21 cellular contexts compared by ENCODE assay signal in genomic region chr14:59217011-59217410, GRCh38.
"Had no signal": no experiment of that assay in that cellular context is flagged by ENCODE, and none has a peak within 500 bp of the region (broad histone marks: within the 10 kb centered on the region; RNA-seq: fewer than 3 reads in every experiment).

No MANE protein-coding gene starts in this region.

- DNase-seq: activated CD4-positive, alpha-beta T cell treated with anti-CD3 and anti-CD28 coated beads, Interleukin-2, amount 50 U/mL, for 48 hours; activated CD4-positive, CD25-positive, alpha-beta regulatory T cell treated with anti-CD3 and anti-CD28 coated beads, Interleukin-2, amount 50 U/mL, for 72 hours; activated CD8-positive, alpha-beta memory T cell treated with anti-CD3 and anti-CD28 coated beads, Interleukin-2, amount 10 ng/mL, durations not matched to agents 7 days and 5 days; activated naive CD4-positive, alpha-beta T cell treated with anti-CD3 and anti-CD28 coated beads for 36 hours; activated naive CD8-positive, alpha-beta T cell treated with anti-CD3 and anti-CD28 coated beads, Interleukin-2, amount 50 U/mL, for 24 hours; activated T-cell treated with anti-CD3 and anti-CD28 coated beads, Interleukin-2, amount 50 U/mL, for 1 hour; brain microvascular endothelial cell; effector CD8-positive, alpha-beta T cell; foreskin melanocyte; head of caudate nucleus; lower lobe of right lung; midbrain; pancreas; stimulated activated CD4-positive, alpha-beta T cell treated with anti-CD3 and anti-CD28 coated beads, Interleukin-4, amount 100 ng/mL, for 1 hour; stimulated activated naive B cell treated with anti-CD40 and anti-IgM and Interleukin-4, amounts not matched to agents 10 μg/mL and 1 μg/mL and 100 μg/mL, for 72 hours; substantia nigra; SW 1271 had no signal

- FAIRE-seq: pancreas had no signal

- H3K4me3 Mint-ChIP-seq: activated CD8-positive, alpha-beta memory T cell treated with anti-CD3 and anti-CD28 coated beads, Interleukin-2, amount 10 ng/mL, durations not matched to agents 7 days and 5 days; activated naive CD4-positive, alpha-beta T cell treated with anti-CD3 and anti-CD28 coated beads for 36 hours; activated naive CD8-positive, alpha-beta T cell treated with anti-CD3 and anti-CD28 coated beads, Interleukin-2, amount 50 U/mL, for 24 hours; central memory CD8-positive, alpha-beta T cell; stimulated activated naive B cell treated with anti-CD40 and anti-IgM and Interleukin-4, amounts not matched to agents 10 μg/mL and 1 μg/mL and 100 μg/mL, for 72 hours; type B pancreatic cell had no signal

- H3K36me3 Mint-ChIP-seq: activated CD8-positive, alpha-beta memory T cell treated with anti-CD3 and anti-CD28 coated beads, Interleukin-2, amount 10 ng/mL, durations not matched to agents 7 days and 5 days had no signal

- H3K27ac Mint-ChIP-seq: activated CD8-positive, alpha-beta memory T cell treated with anti-CD3 and anti-CD28 coated beads, Interleukin-2, amount 10 ng/mL, durations not matched to agents 7 days and 5 days; activated naive CD4-positive, alpha-beta T cell treated with anti-CD3 and anti-CD28 coated beads for 36 hours; activated naive CD8-positive, alpha-beta T cell treated with anti-CD3 and anti-CD28 coated beads, Interleukin-2, amount 50 U/mL, for 24 hours; activated T-helper 2 cell treated with anti-CD3 and anti-CD28 coated beads, Interferon-gamma antibody, Interleukin-2, Interleukin-4, amounts not matched to agents 10 μg/mL and 5 μg/mL and 100 μg/mL, durations not matched to agents 14 hours and 24 hours and 36 hours; stimulated activated naive B cell treated with anti-CD40 and anti-IgM and Interleukin-4, amounts not matched to agents 10 μg/mL and 1 μg/mL and 100 μg/mL, for 72 hours had no signal

- H3K9me3 Mint-ChIP-seq: activated naive CD4-positive, alpha-beta T cell treated with anti-CD3 and anti-CD28 coated beads for 36 hours; activated naive CD8-positive, alpha-beta T cell treated with anti-CD3 and anti-CD28 coated beads, Interleukin-2, amount 50 U/mL, for 24 hours; activated T-helper 2 cell treated with anti-CD3 and anti-CD28 coated beads, Interferon-gamma antibody, Interleukin-2, Interleukin-4, amounts not matched to agents 10 μg/mL and 5 μg/mL and 100 μg/mL, durations not matched to agents 14 hours and 24 hours and 36 hours; central memory CD8-positive, alpha-beta T cell; stimulated activated naive B cell treated with anti-CD40 and anti-IgM and Interleukin-4, amounts not matched to agents 10 μg/mL and 1 μg/mL and 100 μg/mL, for 72 hours; type B pancreatic cell had no signal

- H3K27ac ChIP-seq: brain microvascular endothelial cell, lower lobe of right lung, pancreas had no signal

- H3K36me3 ChIP-seq: brain microvascular endothelial cell, lower lobe of right lung, pancreas had no signal

- H3K27me3 ChIP-seq: brain microvascular endothelial cell, pancreas had no signal

- H3K4me3 ChIP-seq: coronary artery, lower lobe of right lung, pancreas had no signal

- H3K9me3 ChIP-seq: lower lobe of right lung, pancreas had no signal

- H3K4me1 Mint-ChIP-seq: activated naive CD8-positive, alpha-beta T cell treated with anti-CD3 and anti-CD28 coated beads, Interleukin-2, amount 50 U/mL, for 24 hours; central memory CD8-positive, alpha-beta T cell had no signal

- ATAC-seq: activated CD8-positive, alpha-beta memory T cell treated with anti-CD3 and anti-CD28 coated beads, Interleukin-2, amount 10 ng/mL, durations not matched to agents 7 days and 5 days; activated naive CD8-positive, alpha-beta T cell treated with anti-CD3 and anti-CD28 coated beads, Interleukin-2, amount 50 U/mL, for 24 hours; lower lobe of right lung; pancreas; stimulated activated naive B cell treated with anti-CD40 and anti-IgM and Interleukin-4, amounts not matched to agents 10 μg/mL and 1 μg/mL and 100 μg/mL, for 72 hours had no signal

- H3K27me3 Mint-ChIP-seq: activated CD8-positive, alpha-beta memory T cell treated with anti-CD3 and anti-CD28 coated beads, Interleukin-2, amount 10 ng/mL, durations not matched to agents 7 days and 5 days; activated naive CD8-positive, alpha-beta T cell treated with anti-CD3 and anti-CD28 coated beads, Interleukin-2, amount 50 U/mL, for 24 hours; central memory CD8-positive, alpha-beta T cell; stimulated activated naive B cell treated with anti-CD40 and anti-IgM and Interleukin-4, amounts not matched to agents 10 μg/mL and 1 μg/mL and 100 μg/mL, for 72 hours; type B pancreatic cell had no signal
